In the genomic region with DNA sequence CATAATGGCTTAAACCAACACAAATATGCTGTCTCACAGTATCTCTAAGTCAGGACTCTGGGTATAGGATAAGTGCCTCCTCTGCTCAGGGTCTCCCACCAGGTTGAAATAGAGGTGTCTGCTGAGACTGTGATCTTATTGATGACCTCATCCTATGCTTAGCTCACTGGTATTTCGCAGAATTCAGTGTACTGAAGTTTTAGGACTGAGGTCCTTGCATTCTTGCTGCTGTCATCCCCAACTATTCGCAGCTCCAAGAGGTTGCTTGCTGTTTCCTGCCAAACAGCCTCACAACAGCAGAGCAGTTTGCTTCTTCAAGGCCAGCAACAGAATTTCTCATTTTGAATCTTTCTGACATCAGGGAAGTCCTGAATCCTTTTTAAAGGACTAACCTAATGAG, we compare ENCODE assay signal across 25 cellular contexts. TPM values are rescaled to one million over a fixed set of nuclear protein-coding genes. Genes with fewer than 3 reads are reported as not detected.
DNase-seq lines count a peak whose midpoint lies in the region; ATAC-seq and TF ChIP-seq lines count a peak whose summit lies in the region.
"Had no signal": no experiment of that assay in that cellular context is flagged by ENCODE, and none has a peak within 500 bp of the region (broad histone marks: within the 10 kb centered on the region; RNA-seq: fewer than 3 reads in every experiment).

No MANE protein-coding gene starts in this region.

- peaks cover 28% of the 10 kb centered on the region for H3K36me3 ChIP-seq in adipocyte (ENCODE audit: control insufficient read depth, insufficient read depth, low read length, severe bottlenecking)
- no peaks in the 10 kb centered on the region for H3K36me3 ChIP-seq in neural progenitor cell
- H3K36me3 ChIP-seq: thyroid gland had no signal

- no peak for ATAC-seq in HG03521 (IDR thresholded peaks at IDR 0.05; ENCODE audit: unreplicated experiment)
- ATAC-seq: activated T-cell treated with anti-CD3 and anti-CD28 coated beads, Interleukin-2, amount 50 U/mL, for 72 hours; left colon; natural killer cell treated with Interleukin-12 subunit alpha and Interleukin-12 subunit beta and Interleukin-15 and Interleukin-18, amount 100 ng/mL, for 72 hours; right cardiac atrium; SK-N-SH treated with all-trans-retinoic acid at 6 μM for 48 hours; stimulated activated naive CD8-positive, alpha-beta T cell treated with anti-CD3 and anti-CD28 coated beads, Interleukin-15, amount 100 ng/mL, for 72 hours had no signal

- H3K4me3 Mint-ChIP-seq in neural progenitor cell (no peak overlapping the region), endothelial cell (ENCODE audit: unreplicated experiment) (no peak overlapping the region)
- H3K4me3 Mint-ChIP-seq: activated naive CD4-positive, alpha-beta T cell treated with anti-CD3 and anti-CD28 coated beads for 36 hours; activated T-cell treated with anti-CD3 and anti-CD28 coated beads, Interleukin-2, amount 50 U/mL, for 72 hours; mesothelial cell of epicardium; natural killer cell treated with Interleukin-12 subunit alpha and Interleukin-12 subunit beta and Interleukin-15 and Interleukin-18, amount 100 ng/mL, for 72 hours; stimulated activated naive CD8-positive, alpha-beta T cell treated with anti-CD3 and anti-CD28 coated beads, Interleukin-15, amount 100 ng/mL, for 72 hours; T-helper 2 cell treated with Interferon-gamma antibody and Interleukin-4, amounts not matched to agents 5 μg/mL and 100 μg/mL, for 36 hours had no signal

- H3K4me1 ChIP-seq in adipocyte (ENCODE audit: control insufficient read depth, insufficient read depth, low read length) (peaks cover 9% of the 10 kb centered on the region), neural progenitor cell (no peaks in the 10 kb centered on the region)
- H3K4me1 ChIP-seq: pancreas, thyroid gland had no signal

- no peaks in the 10 kb centered on the region for H4K20me1 ChIP-seq in neural progenitor cell (ENCODE audit: low read depth)

- no peaks in the 10 kb centered on the region for H3K4me1 Mint-ChIP-seq in neural progenitor cell
- H3K4me1 Mint-ChIP-seq in endothelial cell (ENCODE audit: unreplicated experiment), result no peaks in the 10 kb centered on the region
- H3K4me1 Mint-ChIP-seq: mesothelial cell of epicardium had no signal

- no peak overlapping the region for H2AFZ ChIP-seq in neural progenitor cell (replicated peaks)

- no peaks in the 10 kb centered on the region for H3K79me2 ChIP-seq in neural progenitor cell (ENCODE audit: low read depth)

- H3K27me3 ChIP-seq in adipocyte (replicated peaks; ENCODE audit: control insufficient read depth, insufficient read depth, low read length), result no peaks in the 10 kb centered on the region
- H3K27me3 ChIP-seq in neural progenitor cell, result no peaks in the 10 kb centered on the region
- H3K27me3 ChIP-seq: pancreas, thyroid gland had no signal

- H3K27ac Mint-ChIP-seq in neural progenitor cell, result peak overlapping the region; percentile 21
- H3K27ac Mint-ChIP-seq in endothelial cell (ENCODE audit: unreplicated experiment), result no peak overlapping the region
- H3K27ac Mint-ChIP-seq: activated naive CD4-positive, alpha-beta T cell treated with anti-CD3 and anti-CD28 coated beads for 36 hours; activated T-cell treated with anti-CD3 and anti-CD28 coated beads, Interleukin-2, amount 50 U/mL, for 72 hours; stimulated activated naive CD8-positive, alpha-beta T cell treated with anti-CD3 and anti-CD28 coated beads, Interleukin-15, amount 100 ng/mL, for 72 hours; T-helper 2 cell treated with Interferon-gamma antibody and Interleukin-4, amounts not matched to agents 5 μg/mL and 100 μg/mL, for 36 hours had no signal

- H3K9ac ChIP-seq in adipocyte (ENCODE audit: low read length), result no peak overlapping the region
- H3K9ac ChIP-seq in neural progenitor cell, result no peak overlapping the region

- no peak overlapping the region for H3K27ac ChIP-seq in neural progenitor cell
- H3K27ac ChIP-seq: C4-2B, pancreas, thyroid gland had no signal

- H3K4me2 ChIP-seq in neural progenitor cell, result no peak overlapping the region

- no peaks in the 10 kb centered on the region for H3K9me3 Mint-ChIP-seq in neural progenitor cell
- no peaks in the 10 kb centered on the region for H3K9me3 Mint-ChIP-seq in endothelial cell (ENCODE audit: unreplicated experiment)
- H3K9me3 Mint-ChIP-seq: activated naive CD4-positive, alpha-beta T cell treated with anti-CD3 and anti-CD28 coated beads for 36 hours; natural killer cell treated with Interleukin-12 subunit alpha and Interleukin-12 subunit beta and Interleukin-15 and Interleukin-18, amount 100 ng/mL, for 72 hours; stimulated activated naive CD8-positive, alpha-beta T cell treated with anti-CD3 and anti-CD28 coated beads, Interleukin-15, amount 100 ng/mL, for 72 hours had no signal

- no peak overlapping the region for H3K4me3 ChIP-seq in adipocyte (ENCODE audit: low read length)
- H3K4me3 ChIP-seq in fibroblast of pulmonary artery (replicated peaks; ENCODE audit: low read depth, low read length), result no peak overlapping the region
- H3K4me3 ChIP-seq in neural progenitor cell, result no peak overlapping the region
- H3K4me3 ChIP-seq: pancreas, thyroid gland had no signal

- H3K9me3 ChIP-seq in adipocyte (ENCODE audit: control insufficient read depth, low read length), result no peaks in the 10 kb centered on the region
- no peaks in the 10 kb centered on the region for H3K9me3 ChIP-seq in neural progenitor cell (ENCODE audit: low read depth)
- H3K9me3 ChIP-seq: pancreas, thyroid gland had no signal

- DNase-seq in ELR (ENCODE audit: low read depth) (peak; percentile 15), adipocyte (ENCODE audit: low read depth) (peak; percentile 11), fibroblast of pulmonary artery (ENCODE audit: low read depth) (peak; percentile 32), neural progenitor cell (ENCODE audit: low spot score) (no peak), endothelial cell (ENCODE audit: low spot score) (no peak), epidermal melanocyte (ENCODE audit: insufficient read length, low spot score) (no peak)
- no peak for DNase-seq in NK-92 treated with Interleukin-12 subunit alpha and Interleukin-12 subunit beta, amount 100 ng/mL, for 24 hours (lab: John Stamatoyannopoulos, UW)
- DNase-seq: activated CD4-positive, alpha-beta T cell treated with anti-CD3 and anti-CD28 coated beads for 48 hours; activated naive CD4-positive, alpha-beta T cell treated with anti-CD3 and anti-CD28 coated beads for 36 hours; activated T-cell treated with anti-CD3 and anti-CD28 coated beads, Interleukin-2, amount 50 U/mL, for 72 hours; left colon; NCI-H1105; NCI-H2081; NCI-H345; NCI-H748 treated with DMSO at 0.1 percent for 48 hours; pancreas; right cardiac atrium; stimulated activated naive CD8-positive, alpha-beta T cell treated with anti-CD3 and anti-CD28 coated beads, Interleukin-15, amount 100 ng/mL, for 72 hours; thyroid gland had no signal

- TF ChIP-seq CTCF in fibroblast of pulmonary artery (IDR thresholded peaks at IDR 0.05; ENCODE audit: low read length, missing control alignments) (no peak), neural progenitor cell (IDR thresholded peaks at IDR 0.05) (no peak), endothelial cell (IDR thresholded peaks at IDR 0.05; ENCODE audit: unreplicated experiment) (no peak)

- H3K27me3 Mint-ChIP-seq in neural progenitor cell (ENCODE audit: insufficient read depth, low read depth) (no peaks in the 10 kb centered on the region), endothelial cell (ENCODE audit: unreplicated experiment) (no peaks in the 10 kb centered on the region)
- H3K27me3 Mint-ChIP-seq: natural killer cell treated with Interleukin-12 subunit alpha and Interleukin-12 subunit beta and Interleukin-15 and Interleukin-18, amount 100 ng/mL, for 72 hours; stimulated activated naive CD8-positive, alpha-beta T cell treated with anti-CD3 and anti-CD28 coated beads, Interleukin-15, amount 100 ng/mL, for 72 hours had no signal

- no peaks in the 10 kb centered on the region for H3K36me3 Mint-ChIP-seq in neural progenitor cell
- H3K36me3 Mint-ChIP-seq in endothelial cell (ENCODE audit: low read depth, unreplicated experiment), result no peaks in the 10 kb centered on the region

- no peaks in the 10 kb centered on the region for H3F3A ChIP-seq in neural progenitor cell (ENCODE audit: low read depth)

RNA-seq across cellular contexts. Expression of a gene that starts 53.4 kb away (rescaled TPM):
- total RNA-seq in neural progenitor cell (ENCODE audit: low replicate concordance), result 5.2 and 8.1 TPM in 2 replicates
- total RNA-seq in endothelial cell (ENCODE audit: unreplicated experiment), result 9.3 TPM

Comparison
In these comparisons a context has a peak if more than half of its experiments do, and no peak if none do; other contexts are left out.
1. DNase-seq: peak in ELR (single experiment), adipocyte (single experiment) and fibroblast of pulmonary artery (single experiment); none in neural progenitor cell (single experiment), endothelial cell (single experiment), NK-92 treated with Interleukin-12 subunit alpha and Interleukin-12 subunit beta, amount 100 ng/mL, for 24 hours (single experiment) and epidermal melanocyte (single experiment).